17 cellular contexts compared by ENCODE assay signal in genomic region chr5:102863058-102863457, GRCh38.
A peak's percentile ranks its signal among the peaks of the same experiment; 100 is the strongest.
DNase-seq lines count a peak whose midpoint lies in the region; ATAC-seq and TF ChIP-seq lines count a peak whose summit lies in the region.
"Had no signal": no experiment of that assay in that cellular context is flagged by ENCODE, and none has a peak within 500 bp of the region (broad histone marks: within the 10 kb centered on the region; RNA-seq: fewer than 3 reads in every experiment).

No MANE protein-coding gene starts in this region.

- TF ChIP-seq POLR2A in vagina (IDR thresholded peaks at IDR 0.05) = no peak

- H3K36me3 ChIP-seq in vagina = no peaks in the 10 kb centered on the region

- DNase-seq in NCI-H1092 treated with DMSO at 0.1 percent for 48 hours (lab: John Stamatoyannopoulos, UW) = peak; percentile 30
- DNase-seq in NCI-H1092 (lab: John Stamatoyannopoulos, UW) = no peak
- DNase-seq in natural killer cell = no peak
- no peak for DNase-seq in natural killer cell treated with Interleukin-12 subunit alpha and Interleukin-12 subunit beta and Interleukin-15 and Interleukin-18, amount 100 ng/mL, for 72 hours (ENCODE audit: low spot score)
- no peak for DNase-seq in left colon
- no peak for DNase-seq in vagina (ENCODE audit: extremely low spot score in 2 of 2)
- DNase-seq in AG20443 (ENCODE audit: low spot score) = no peak
- DNase-seq in type B pancreatic cell (ENCODE audit: extremely low spot score, unreplicated experiment) = no peak
- DNase-seq: 8988T; CD8-positive, alpha-beta T cell; GF-D8; KG1; NCI-H187; NCI-H774; PC-9 had no signal

- H3K4me1 ChIP-seq in vagina = peaks cover 43% of the 10 kb centered on the region

- TF ChIP-seq CTCF in natural killer cell (IDR thresholded peaks at IDR 0.05) = no peak
- TF ChIP-seq CTCF in vagina (IDR thresholded peaks at IDR 0.05) = no peak
- no peak for TF ChIP-seq CTCF in type B pancreatic cell (conservative IDR thresholded peaks at IDR 0.05)

- peaks cover 34 to 39% of the 10 kb centered on the region in 2 donors for H3K4me1 Mint-ChIP-seq in natural killer cell
- H3K4me1 Mint-ChIP-seq in natural killer cell treated with Interleukin-12 subunit alpha and Interleukin-12 subunit beta and Interleukin-15 and Interleukin-18, amount 100 ng/mL, for 72 hours (ENCODE audit: low read depth in 2 of 2) = peaks cover 36 to 38% of the 10 kb centered on the region in 2 donors
- H3K4me1 Mint-ChIP-seq in type B pancreatic cell (ENCODE audit: unreplicated experiment) = peaks cover 8% of the 10 kb centered on the region

- no peaks in the 10 kb centered on the region for H3K27me3 ChIP-seq in vagina

- ATAC-seq in natural killer cell (no peak), left colon (peak; percentile 83)
- ATAC-seq in natural killer cell treated with Interleukin-12 subunit alpha and Interleukin-12 subunit beta and Interleukin-15 and Interleukin-18, amount 100 ng/mL, for 72 hours = no peak
- ATAC-seq: CD8-positive, alpha-beta T cell; GM23338; HepG2 had no signal

- H3K27ac ChIP-seq in vagina = peak overlapping the region; percentile 25
- H3K27ac ChIP-seq: PC-9 had no signal

- H3K36me3 Mint-ChIP-seq in natural killer cell = no peaks in the 10 kb centered on the region
- no peaks in the 10 kb centered on the region for H3K36me3 Mint-ChIP-seq in natural killer cell treated with Interleukin-12 subunit alpha and Interleukin-12 subunit beta and Interleukin-15 and Interleukin-18, amount 100 ng/mL, for 72 hours
- no peaks in the 10 kb centered on the region for H3K36me3 Mint-ChIP-seq in type B pancreatic cell
- H3K36me3 Mint-ChIP-seq: CD8-positive, alpha-beta T cell had no signal

- no peaks in the 10 kb centered on the region for H3K9me3 Mint-ChIP-seq in natural killer cell
- peaks cover 4% of the 10 kb centered on the region for H3K9me3 Mint-ChIP-seq in natural killer cell treated with Interleukin-12 subunit alpha and Interleukin-12 subunit beta and Interleukin-15 and Interleukin-18, amount 100 ng/mL, for 72 hours
- H3K9me3 Mint-ChIP-seq in type B pancreatic cell = no peaks in the 10 kb centered on the region
- H3K9me3 Mint-ChIP-seq: CD8-positive, alpha-beta T cell; GM23338 had no signal

- intact Hi-C loops in natural killer cell (cut with micrococcal nuclease) (loop anchor here (10.0 kb wide), 2 partner anchors 112 to 262 kb away; partner anchors contain the start of genes GIN1 and PPIP5K2), left colon (cut with DNase I, micrococcal nuclease) (no loop called here), vagina (cut with DNase I) (no loop called here)

- H3K27ac Mint-ChIP-seq in natural killer cell = peak overlapping the region; percentile 9 to 67
- H3K27ac Mint-ChIP-seq in natural killer cell treated with Interleukin-12 subunit alpha and Interleukin-12 subunit beta and Interleukin-15 and Interleukin-18, amount 100 ng/mL, for 72 hours = peak overlapping the region in 1 of 2 donors; percentile 71
- H3K27ac Mint-ChIP-seq in type B pancreatic cell = no peak overlapping the region
- H3K27ac Mint-ChIP-seq: CD8-positive, alpha-beta T cell; GM23338 had no signal

- H3K9me3 ChIP-seq in vagina = no peaks in the 10 kb centered on the region

- no peak overlapping the region for H3K4me3 Mint-ChIP-seq in natural killer cell
- H3K4me3 Mint-ChIP-seq in natural killer cell treated with Interleukin-12 subunit alpha and Interleukin-12 subunit beta and Interleukin-15 and Interleukin-18, amount 100 ng/mL, for 72 hours = no peak overlapping the region
- H3K4me3 Mint-ChIP-seq in type B pancreatic cell = no peak overlapping the region
- H3K4me3 Mint-ChIP-seq: CD8-positive, alpha-beta T cell; GM23338 had no signal

- H3K4me3 ChIP-seq in vagina = no peak overlapping the region
- H3K4me3 ChIP-seq: GM23338, PC-9 had no signal

- no peaks in the 10 kb centered on the region for H3K27me3 Mint-ChIP-seq in natural killer cell (ENCODE audit: low read depth in 2 of 2)
- no peaks in the 10 kb centered on the region for H3K27me3 Mint-ChIP-seq in natural killer cell treated with Interleukin-12 subunit alpha and Interleukin-12 subunit beta and Interleukin-15 and Interleukin-18, amount 100 ng/mL, for 72 hours
- peaks cover 7% of the 10 kb centered on the region for H3K27me3 Mint-ChIP-seq in type B pancreatic cell
